In the genomic region with DNA sequence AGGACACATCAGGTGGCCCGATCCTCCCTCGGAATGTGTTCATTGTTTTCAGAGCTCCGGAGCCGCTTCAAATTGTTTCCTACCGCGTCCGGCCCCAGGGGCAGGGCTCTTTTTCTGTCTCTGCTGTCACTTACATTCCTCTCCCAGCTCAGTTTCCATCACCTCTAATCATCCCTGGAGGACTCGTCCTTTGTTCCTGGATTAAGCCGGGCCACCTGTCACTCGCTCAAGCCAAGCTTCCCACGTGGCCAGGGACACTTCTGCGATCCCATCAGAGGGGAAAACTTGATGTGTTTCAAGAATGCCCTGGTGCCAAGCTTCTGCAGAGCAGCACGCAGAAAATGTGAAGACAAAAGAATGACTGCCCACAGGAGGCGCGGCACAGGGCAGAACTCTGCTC, we compare ENCODE assay signal across 22 cellular contexts. TPM values are rescaled to one million over a fixed set of nuclear protein-coding genes. Genes with fewer than 3 reads are reported as not detected.
DNase-seq lines count a peak whose midpoint lies in the region; ATAC-seq, FAIRE-seq and TF ChIP-seq lines count a peak whose summit lies in the region.
"Had no signal": no experiment of that assay in that cellular context is flagged by ENCODE, and none has a peak within 500 bp of the region (broad histone marks: within the 10 kb centered on the region; RNA-seq: fewer than 3 reads in every experiment).

No MANE protein-coding gene starts in this region.

- peaks cover 10% of the 10 kb centered on the region for H3K4me1 ChIP-seq in endodermal cell (ENCODE audit: control insufficient read depth, insufficient read depth, low read length)
- H3K4me1 ChIP-seq: colonic mucosa had no signal

- H3K27ac Mint-ChIP-seq in endodermal cell: no peak overlapping the region
- H3K27ac Mint-ChIP-seq in activated naive CD4-positive, alpha-beta T cell treated with anti-CD3 and anti-CD28 coated beads, Interleukin-2, amount 10 ng/mL, durations not matched to agents 7 days and 5 days: no peak overlapping the region
- H3K27ac Mint-ChIP-seq: CD4-positive, alpha-beta T cell had no signal

- TF ChIP-seq CTCF in endodermal cell (conservative IDR thresholded peaks at IDR 0.05): no peak

- ATAC-seq in left colon: no peak
- ATAC-seq: Right ventricle myocardium inferior had no signal

- peaks cover 22% of the 10 kb centered on the region for H3K27me3 ChIP-seq in endodermal cell (ENCODE audit: control insufficient read depth, insufficient read depth, low read length, poor library complexity, severe bottlenecking)
- H3K27me3 ChIP-seq: colonic mucosa had no signal

- CTCF ChIA-PET in activated naive CD4-positive, alpha-beta T cell treated with anti-CD3 and anti-CD28 coated beads, Interleukin-2, amount 10 ng/mL, durations not matched to agents 7 days and 5 days (lab: Charles Lee): interaction anchor here (0.6 to 4.2 kb wide), 4 partner anchors 8 to 516 kb away, joined by 3 to 17 read pairs (median 3); no protein-coding TSS in a partner anchor

- H3K4me1 Mint-ChIP-seq in endodermal cell: peaks cover 9% of the 10 kb centered on the region
- H3K4me1 Mint-ChIP-seq in activated naive CD4-positive, alpha-beta T cell treated with anti-CD3 and anti-CD28 coated beads, Interleukin-2, amount 10 ng/mL, durations not matched to agents 7 days and 5 days: peaks cover 10% of the 10 kb centered on the region

- H3K27ac ChIP-seq in endodermal cell (ENCODE audit: low read depth, low read length) (peak overlapping the region; percentile 70), temporal lobe (ENCODE audit: low read depth, low read length) (peak overlapping the region; percentile 27)
- H3K27ac ChIP-seq: colonic mucosa had no signal

- peaks cover 17% of the 10 kb centered on the region for H3K27me3 Mint-ChIP-seq in endodermal cell (ENCODE audit: insufficient read depth)
- H3K27me3 Mint-ChIP-seq in activated naive CD4-positive, alpha-beta T cell treated with anti-CD3 and anti-CD28 coated beads, Interleukin-2, amount 10 ng/mL, durations not matched to agents 7 days and 5 days: peaks cover 28% of the 10 kb centered on the region

- no peaks in the 10 kb centered on the region for H3K36me3 Mint-ChIP-seq in endodermal cell (ENCODE audit: low read depth)
- no peaks in the 10 kb centered on the region for H3K36me3 Mint-ChIP-seq in activated naive CD4-positive, alpha-beta T cell treated with anti-CD3 and anti-CD28 coated beads, Interleukin-2, amount 10 ng/mL, durations not matched to agents 7 days and 5 days

- no peak for FAIRE-seq in GM19239 (lab: Jason Lieb, UNC)
- FAIRE-seq: GM12891, H54 had no signal

- peak; percentile 27 for DNase-seq in NCI-H345 (lab: John Stamatoyannopoulos, UW)
- DNase-seq in NCI-H345 treated with DMSO at 0.1 percent for 48 hours (lab: John Stamatoyannopoulos, UW; ENCODE audit: unreplicated experiment): no peak
- peak; percentile 98 for DNase-seq in NCI-H82 treated with DMSO at 0.1 percent for 48 hours (lab: John Stamatoyannopoulos, UW; ENCODE audit: unreplicated experiment)
- peak; percentile 78 for DNase-seq in endodermal cell
- no peak for DNase-seq in activated naive CD4-positive, alpha-beta T cell treated with anti-CD3 and anti-CD28 coated beads, Interleukin-2, amount 10 ng/mL, durations not matched to agents 7 days and 5 days
- DNase-seq in left colon: no peak
- no peak for DNase-seq in GM19239 (ENCODE audit: insufficient read length, low spot score)
- DNase-seq: ACHN; activated CD4-positive, CD25-positive, alpha-beta regulatory T cell treated with anti-CD3 and anti-CD28 coated beads, Interleukin-2, amount 50 U/mL, for 72 hours; activated effector memory CD4-positive, alpha-beta T cell treated with anti-CD3 and anti-CD28 coated beads, Interleukin-2, amount 50 U/mL, for 16 hours; anterior cingulate cortex; CD4-positive, alpha-beta T cell; colonic mucosa; GDM1; mesenchymal stem cell; NCI-H1694; T-helper 2 cell had no signal

- H3K4me3 Mint-ChIP-seq in endodermal cell: no peak overlapping the region
- no peak overlapping the region for H3K4me3 Mint-ChIP-seq in activated naive CD4-positive, alpha-beta T cell treated with anti-CD3 and anti-CD28 coated beads, Interleukin-2, amount 10 ng/mL, durations not matched to agents 7 days and 5 days
- H3K4me3 Mint-ChIP-seq: CD4-positive, alpha-beta T cell; neural crest cell had no signal

- WGBS in endodermal cell (ENCODE audit: insufficient coverage in 1 of 2, insufficient read length in 1 of 2), 2 experiments: 27 to 34% methylated on average over 15 of the region's 15 CpGs

- intact Hi-C loops in left colon (cut with DNase I, micrococcal nuclease): loop anchor here in 1 of 2 donors (10.0 kb wide), 1 partner anchor 208 kb away; no protein-coding TSS in a partner anchor

- no peaks in the 10 kb centered on the region for H3K9me3 Mint-ChIP-seq in endodermal cell
- H3K9me3 Mint-ChIP-seq in activated naive CD4-positive, alpha-beta T cell treated with anti-CD3 and anti-CD28 coated beads, Interleukin-2, amount 10 ng/mL, durations not matched to agents 7 days and 5 days: no peaks in the 10 kb centered on the region
- H3K9me3 Mint-ChIP-seq: CD4-positive, alpha-beta T cell; neural crest cell had no signal

- no peak overlapping the region for H3K4me3 ChIP-seq in endodermal cell (ENCODE audit: low read length)
- H3K4me3 ChIP-seq: colonic mucosa had no signal

- H3K36me3 ChIP-seq in endodermal cell (ENCODE audit: control insufficient read depth, insufficient read depth, low read length): no peaks in the 10 kb centered on the region
- H3K36me3 ChIP-seq: colonic mucosa had no signal

- no peak overlapping the region for H3K9ac ChIP-seq in endodermal cell (ENCODE audit: extremely low read depth, low read length, poor library complexity, severe bottlenecking)

- no peaks in the 10 kb centered on the region for H3K9me3 ChIP-seq in endodermal cell (ENCODE audit: control insufficient read depth, low read length)
- H3K9me3 ChIP-seq: colonic mucosa had no signal

RNA-seq across cellular contexts. Expression of a gene that starts 13.5 kb away (rescaled TPM):
- total RNA-seq in endodermal cell: under 1 TPM; 0.33 to 0.88 TPM
- polyA plus RNA-seq in endodermal cell (2013, experiment 1 of 2): 1.5 TPM
- polyA plus RNA-seq in endodermal cell (2013, experiment 2 of 2): 0.95 TPM
- 9.1 TPM for total RNA-seq in temporal lobe
- total RNA-seq in left colon: 1 to 10 TPM; 1.2 to 1.7 TPM

RNA-seq across cellular contexts. Expression of a gene that starts 56.8 kb away (rescaled TPM):
- total RNA-seq in endodermal cell (1 to 10 TPM; 7.6 to 8.1 TPM), temporal lobe (11.6 TPM), left colon (1 to 10 TPM; 3.5 to 5.5 TPM)
- polyA plus RNA-seq in endodermal cell (2013, experiment 1 of 2): 10.2 TPM
- 10.1 TPM for polyA plus RNA-seq in endodermal cell (2013, experiment 2 of 2)

Comparison
In these comparisons a context has a peak if more than half of its experiments do, and no peak if none do; other contexts are left out.
1. DNase-seq: peak in NCI-H345 (single experiment), NCI-H82 treated with DMSO at 0.1 percent for 48 hours (single experiment) and endodermal cell (single experiment); none in NCI-H345 treated with DMSO at 0.1 percent for 48 hours (single experiment), activated naive CD4-positive, alpha-beta T cell treated with anti-CD3 and anti-CD28 coated beads, Interleukin-2, amount 10 ng/mL, durations not matched to agents 7 days and 5 days (single experiment), left colon (0 of 2) and GM19239 (single experiment).